8 cellular contexts compared by ENCODE assay signal in genomic region chr4:52234539-52235174, GRCh38.
DNase-seq lines count a peak whose midpoint lies in the region; ATAC-seq and TF ChIP-seq lines count a peak whose summit lies in the region.

No MANE protein-coding gene starts in this region.

- DNase-seq in DMS114 treated with DMSO at 0.1 percent for 48 hours (lab: John Stamatoyannopoulos, UW; ENCODE audit: unreplicated experiment) (peak; percentile 22), NCI-H1092 treated with DMSO at 0.1 percent for 48 hours (lab: John Stamatoyannopoulos, UW) (peak; percentile 74), MCF 10A (ENCODE audit: unreplicated experiment) (peak; percentile 69), left lobe of liver (ENCODE audit: low spot score) (peak; percentile 44), NCI-H128 (lab: John Stamatoyannopoulos, UW; ENCODE audit: unreplicated experiment) (no peak), MV-4-11 (lab: John Stamatoyannopoulos, UW) (no peak)
- DNase-seq in stimulated activated naive CD4-positive, alpha-beta T cell treated with Interleukin-2 at 50 U/mL for 16 hours (lab: John Stamatoyannopoulos, UW) = no peak

- no peaks in the 10 kb centered on the region for H3K4me1 Mint-ChIP-seq in MCF 10A (ENCODE audit: insufficient read depth, unreplicated experiment)

- TF ChIP-seq CTCF in MCF 10A (IDR thresholded peaks at IDR 0.05; ENCODE audit: unreplicated experiment) = peak; percentile 69

- no peak overlapping the region for H3K4me3 Mint-ChIP-seq in MCF 10A (ENCODE audit: unreplicated experiment)

- ATAC-seq in left lobe of liver = peak; percentile 100
- no peak for ATAC-seq in GM19351 (IDR thresholded peaks at IDR 0.05; ENCODE audit: unreplicated experiment)

- peaks cover 12% of the 10 kb centered on the region for H3K27me3 Mint-ChIP-seq in MCF 10A (ENCODE audit: insufficient read depth, unreplicated experiment)

- BruUV-seq in MCF 10A (replicated peaks; lab: Mats Ljungman, UMichigan) = no TSS peak

- H3K27ac Mint-ChIP-seq in MCF 10A (ENCODE audit: low read depth, unreplicated experiment) = no peak overlapping the region

- no peaks in the 10 kb centered on the region for H3K36me3 Mint-ChIP-seq in MCF 10A (ENCODE audit: insufficient read depth, unreplicated experiment)

- POLR2A ChIA-PET in MCF 10A (lab: Yijun Ruan, JAX) = interaction anchor here (0.6 to 1.6 kb wide), 2 partner anchors 311 to 557 kb away, joined by 3 to 4 read pairs; no protein-coding TSS in a partner anchor

- CTCF ChIA-PET in MCF 10A (lab: Yijun Ruan, JAX) = interaction anchor here (0.6 to 6.9 kb wide), 29 partner anchors 10 to 1994 kb away, joined by 3 to 47 read pairs (median 4); partner anchors contain the start of gene PDGFRA

- intact Hi-C loops in MCF 10A (cut with micrococcal nuclease) = loop anchor here (1.0 to 10.0 kb wide), 7 partner anchors 131 to 2000 kb away; no protein-coding TSS in a partner anchor

- no peaks in the 10 kb centered on the region for H3K9me3 Mint-ChIP-seq in MCF 10A (ENCODE audit: unreplicated experiment)

Comparison
In these comparisons a context has a peak if more than half of its experiments do, and no peak if none do; other contexts are left out.
1. DNase-seq: peak in DMS114 treated with DMSO at 0.1 percent for 48 hours (single experiment), NCI-H1092 treated with DMSO at 0.1 percent for 48 hours (single experiment), MCF 10A (single experiment) and left lobe of liver (single experiment); none in stimulated activated naive CD4-positive, alpha-beta T cell treated with Interleukin-2 at 50 U/mL for 16 hours (single experiment), NCI-H128 (single experiment) and MV-4-11 (single experiment).